Comparison of ENCODE assay signal across 19 cellular contexts in genomic region chr2:3839489-3839888, GRCh38.
"Had no signal": no experiment of that assay in that cellular context is flagged by ENCODE, and none has a peak within 500 bp of the region (broad histone marks: within the 10 kb centered on the region; RNA-seq: fewer than 3 reads in every experiment).

No MANE protein-coding gene starts in this region.

- H3K27me3 Mint-ChIP-seq: stimulated activated naive CD8-positive, alpha-beta T cell treated with anti-CD3 and anti-CD28 coated beads, Interleukin-15, Interleukin-2, amounts not matched to agents 100 ng/mL and 50 ng/mL, for 24 hours had no signal

- H3K36me3 ChIP-seq: ascending aorta, colonic mucosa, gastroesophageal sphincter, uterus had no signal

- H3K9me3 ChIP-seq: ascending aorta, colonic mucosa, gastroesophageal sphincter, psoas muscle, uterus had no signal

- H3K36me3 Mint-ChIP-seq: naive thymus-derived CD8-positive, alpha-beta T cell had no signal

- H3K4me3 Mint-ChIP-seq: activated CD8-positive, alpha-beta T cell treated with anti-CD3 and anti-CD28 coated beads, Interleukin-2, amount 10 ng/mL, durations not matched to agents 7 days and 5 days; immature natural killer cell; naive thymus-derived CD8-positive, alpha-beta T cell; stimulated activated naive CD8-positive, alpha-beta T cell treated with anti-CD3 and anti-CD28 coated beads, Interleukin-15, Interleukin-2, amounts not matched to agents 100 ng/mL and 50 ng/mL, for 24 hours had no signal

- H3K27me3 ChIP-seq: ascending aorta, colonic mucosa, gastroesophageal sphincter had no signal

- H3K27ac ChIP-seq: ascending aorta, colonic mucosa, gastroesophageal sphincter, psoas muscle, uterus, VCaP had no signal

- DNase-seq: activated CD4-positive, alpha-beta T cell treated with anti-CD3 and anti-CD28 coated beads for 4 hours; activated CD8-positive, alpha-beta memory T cell treated with anti-CD3 and anti-CD28 coated beads, Interleukin-2, amount 50 U/mL, for 48 hours; activated CD8-positive, alpha-beta T cell treated with anti-CD3 and anti-CD28 coated beads, Interleukin-2, amount 10 ng/mL, durations not matched to agents 7 days and 5 days; activated naive CD4-positive, alpha-beta T cell; colonic mucosa; effector CD4-positive, alpha-beta T cell; immature natural killer cell; left cardiac atrium; naive thymus-derived CD8-positive, alpha-beta T cell; occipital lobe; psoas muscle; stimulated activated CD4-positive, alpha-beta T cell treated with anti-CD3 and anti-CD28 coated beads, Interleukin-4, amount 100 ng/mL, for 24 hours; T-helper 9 cell; uterus had no signal

- H3K4me1 ChIP-seq: ascending aorta, colonic mucosa, gastroesophageal sphincter, psoas muscle, uterus had no signal

- H3K27ac Mint-ChIP-seq: activated CD8-positive, alpha-beta T cell treated with anti-CD3 and anti-CD28 coated beads, Interleukin-2, amount 10 ng/mL, durations not matched to agents 7 days and 5 days; immature natural killer cell; naive thymus-derived CD8-positive, alpha-beta T cell; stimulated activated naive CD8-positive, alpha-beta T cell treated with anti-CD3 and anti-CD28 coated beads, Interleukin-15, Interleukin-2, amounts not matched to agents 100 ng/mL and 50 ng/mL, for 24 hours had no signal

- H3K4me1 Mint-ChIP-seq: immature natural killer cell had no signal

- ATAC-seq: activated CD8-positive, alpha-beta T cell treated with anti-CD3 and anti-CD28 coated beads, Interleukin-2, amount 10 ng/mL, durations not matched to agents 7 days and 5 days; gastroesophageal sphincter; naive thymus-derived CD8-positive, alpha-beta T cell; psoas muscle had no signal

- H3K4me3 ChIP-seq: ascending aorta, colonic mucosa, gastroesophageal sphincter, lung, psoas muscle, uterus had no signal
